9 cellular contexts compared by ENCODE assay signal in the genomic region with DNA sequence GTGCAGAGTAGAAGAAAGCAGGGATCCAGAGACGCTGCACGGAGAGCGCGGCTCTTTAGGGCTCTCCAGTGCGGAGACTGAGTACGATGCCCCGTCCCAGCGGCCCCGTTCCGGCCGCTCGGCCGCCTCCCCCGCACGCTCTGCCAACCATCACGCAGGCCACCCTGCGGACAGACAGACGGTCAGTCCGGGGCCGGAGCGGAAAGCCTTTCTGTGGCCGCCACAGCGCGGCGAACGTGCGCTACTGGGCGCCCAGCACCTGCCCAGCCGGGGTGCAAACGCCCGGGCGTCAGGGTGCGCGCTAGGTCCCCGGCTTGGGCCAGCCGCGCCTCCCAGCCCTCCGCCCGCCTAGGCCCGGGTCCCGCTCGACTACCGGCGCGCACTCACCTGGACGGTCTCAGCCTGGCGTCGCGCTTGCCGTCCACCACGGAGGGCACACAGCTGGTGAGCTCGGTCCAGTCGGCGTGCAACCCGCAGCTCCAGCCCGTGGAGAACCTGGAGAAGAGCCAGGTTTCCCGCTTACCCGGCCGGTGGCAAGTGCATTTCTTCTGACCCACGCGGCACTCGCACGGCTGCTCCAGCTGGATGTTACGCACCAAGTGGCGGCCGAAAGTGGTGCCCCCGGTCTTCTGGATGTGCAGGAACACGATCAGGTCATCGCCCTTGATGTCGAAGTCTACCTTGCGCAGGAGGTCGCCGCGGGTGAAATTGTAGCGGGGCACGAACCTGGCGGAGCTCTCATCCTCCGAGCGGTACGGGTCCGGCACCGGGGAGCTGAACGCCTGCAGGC. TPM values are rescaled to one million over a fixed set of nuclear protein-coding genes. Genes with fewer than 3 reads are reported as not detected.
DNase-seq lines count a peak whose midpoint lies in the region; ATAC-seq, FAIRE-seq and TF ChIP-seq lines count a peak whose summit lies in the region.
"Had no signal": no experiment of that assay in that cellular context is flagged by ENCODE, and none has a peak within 500 bp of the region (broad histone marks: within the 10 kb centered on the region; RNA-seq: fewer than 3 reads in every experiment).

No MANE protein-coding gene starts in this region.

- no peaks in the 10 kb centered on the region for H3K36me3 Mint-ChIP-seq in activated CD4-positive, alpha-beta T cell treated with anti-CD3 and anti-CD28 coated beads, Interleukin-2, amount 10 ng/mL, durations not matched to agents 24 days and 14 days (ENCODE audit: low read depth)
- peaks cover 10% of the 10 kb centered on the region for H3K36me3 Mint-ChIP-seq in brain

- H3K4me3 Mint-ChIP-seq in activated CD4-positive, alpha-beta T cell treated with anti-CD3 and anti-CD28 coated beads, Interleukin-2, amount 10 ng/mL, durations not matched to agents 24 days and 14 days, result peak overlapping the region; percentile 79
- peak overlapping the region; percentile 89 to 94 (median 92) for H3K4me3 Mint-ChIP-seq in brain

- H3K9me3 ChIP-seq in left lung (no peaks in the 10 kb centered on the region), thoracic aorta (no peaks in the 10 kb centered on the region)

- peak overlapping the region; percentile 17 to 26 for H3K4me3 ChIP-seq in left lung
- H3K4me3 ChIP-seq in thoracic aorta, result peak overlapping the region; percentile 68

- H3K4me1 ChIP-seq in left lung (peaks cover 0 to 14% of the 10 kb centered on the region in 2 donors), thoracic aorta (ENCODE audit: control insufficient read depth in 1 of 2, low read depth in 2 of 2) (peaks cover 4 to 7% of the 10 kb centered on the region in 2 donors)

- H3K27ac ChIP-seq in left lung (no peak overlapping the region), thoracic aorta (no peak overlapping the region)

- H3K9me3 Mint-ChIP-seq in activated CD4-positive, alpha-beta T cell treated with anti-CD3 and anti-CD28 coated beads, Interleukin-2, amount 10 ng/mL, durations not matched to agents 24 days and 14 days, result no peaks in the 10 kb centered on the region
- H3K9me3 Mint-ChIP-seq in brain, result peaks cover 0 to 4% (median 0%) of the 10 kb centered on the region in 5 experiments

- H3K36me3 ChIP-seq in left lung, result no peaks in the 10 kb centered on the region
- no peaks in the 10 kb centered on the region for H3K36me3 ChIP-seq in thoracic aorta

- H3K4me1 Mint-ChIP-seq in activated CD4-positive, alpha-beta T cell treated with anti-CD3 and anti-CD28 coated beads, Interleukin-2, amount 10 ng/mL, durations not matched to agents 24 days and 14 days, result peaks cover 3% of the 10 kb centered on the region
- peaks cover 61% of the 10 kb centered on the region for H3K4me1 Mint-ChIP-seq in brain

- no peak for DNase-seq in activated CD4-positive, alpha-beta T cell treated with anti-CD3 and anti-CD28 coated beads, Interleukin-2, amount 10 ng/mL, durations not matched to agents 24 days and 14 days
- no peak for DNase-seq in activated CD4-positive, alpha-beta T cell treated with anti-CD3 and anti-CD28 coated beads, Interleukin-2, amount 50 U/mL, for 1 hour
- DNase-seq in left lung (no peak), thoracic aorta (ENCODE audit: low spot score) (no peak), D721Med (ENCODE audit: insufficient read length, low spot score) (no peak)
- DNase-seq: activated effector memory CD4-positive, alpha-beta T cell treated with Interleukin-2 at 50 U/mL for 16 hours had no signal

- ATAC-seq in left lung, result peak; percentile 41
- ATAC-seq in thoracic aorta (ENCODE audit: insufficient number of reproducible peaks, low FRiP score, low read depth), result no peak
- ATAC-seq in HG02678 (IDR thresholded peaks at IDR 0.05; ENCODE audit: unreplicated experiment), result no peak
- no peak for ATAC-seq in GM18520 (IDR thresholded peaks at IDR 0.05; ENCODE audit: unreplicated experiment)

- intact Hi-C loops in activated CD4-positive, alpha-beta T cell treated with anti-CD3 and anti-CD28 coated beads, Interleukin-2, amount 10 ng/mL, durations not matched to agents 24 days and 14 days (cut with micrococcal nuclease), result loop anchor here (5.0 kb wide), 1 partner anchor 214 kb away; no protein-coding TSS in a partner anchor
- intact Hi-C loops in left lung (cut with DNase I), result no loop called here

- H3K27me3 ChIP-seq in left lung (peaks cover 33 to 54% of the 10 kb centered on the region in 2 donors), thoracic aorta (replicated peaks; ENCODE audit: insufficient read depth) (no peaks in the 10 kb centered on the region)

- H3K27ac Mint-ChIP-seq in activated CD4-positive, alpha-beta T cell treated with anti-CD3 and anti-CD28 coated beads, Interleukin-2, amount 10 ng/mL, durations not matched to agents 24 days and 14 days, result no peak overlapping the region
- H3K27ac Mint-ChIP-seq in brain, result peak overlapping the region in 4 of 5 experiments; percentile 75 to 95 (median 78)

- no peak for TF ChIP-seq CTCF in brain (conservative IDR thresholded peaks at IDR 0.05)
- TF ChIP-seq CTCF in left lung (IDR thresholded peaks at IDR 0.05), result no peak
- TF ChIP-seq CTCF in thoracic aorta (IDR thresholded peaks at IDR 0.05), result no peak
- no peak for TF ChIP-seq CTCF in D721Med (IDR thresholded peaks at IDR 0.05; ENCODE audit: insufficient read depth, missing control alignments)

- no peak for FAIRE-seq in D721Med (lab: Jason Lieb, UNC)

- H3K27me3 Mint-ChIP-seq in activated CD4-positive, alpha-beta T cell treated with anti-CD3 and anti-CD28 coated beads, Interleukin-2, amount 10 ng/mL, durations not matched to agents 24 days and 14 days, result peaks cover 47% of the 10 kb centered on the region
- H3K27me3 Mint-ChIP-seq in brain, result peaks cover 8% of the 10 kb centered on the region

RNA-seq across cellular contexts. Expression of a gene that starts 1.8 kb away (rescaled TPM):
- 0.78 and 1.2 TPM in 2 replicates for total RNA-seq in activated CD4-positive, alpha-beta T cell treated with anti-CD3 and anti-CD28 coated beads, Interleukin-2, amount 10 ng/mL, durations not matched to agents 24 days and 14 days
- 0.41 TPM for polyA plus RNA-seq in brain (ENCODE audit: insufficient read depth, low read depth, low replicate concordance)
- total RNA-seq in left lung (1 to 10 TPM; 1.0 to 6.9 TPM), thoracic aorta (not detected)
